8 cellular contexts compared by ENCODE assay signal in the genomic region with DNA sequence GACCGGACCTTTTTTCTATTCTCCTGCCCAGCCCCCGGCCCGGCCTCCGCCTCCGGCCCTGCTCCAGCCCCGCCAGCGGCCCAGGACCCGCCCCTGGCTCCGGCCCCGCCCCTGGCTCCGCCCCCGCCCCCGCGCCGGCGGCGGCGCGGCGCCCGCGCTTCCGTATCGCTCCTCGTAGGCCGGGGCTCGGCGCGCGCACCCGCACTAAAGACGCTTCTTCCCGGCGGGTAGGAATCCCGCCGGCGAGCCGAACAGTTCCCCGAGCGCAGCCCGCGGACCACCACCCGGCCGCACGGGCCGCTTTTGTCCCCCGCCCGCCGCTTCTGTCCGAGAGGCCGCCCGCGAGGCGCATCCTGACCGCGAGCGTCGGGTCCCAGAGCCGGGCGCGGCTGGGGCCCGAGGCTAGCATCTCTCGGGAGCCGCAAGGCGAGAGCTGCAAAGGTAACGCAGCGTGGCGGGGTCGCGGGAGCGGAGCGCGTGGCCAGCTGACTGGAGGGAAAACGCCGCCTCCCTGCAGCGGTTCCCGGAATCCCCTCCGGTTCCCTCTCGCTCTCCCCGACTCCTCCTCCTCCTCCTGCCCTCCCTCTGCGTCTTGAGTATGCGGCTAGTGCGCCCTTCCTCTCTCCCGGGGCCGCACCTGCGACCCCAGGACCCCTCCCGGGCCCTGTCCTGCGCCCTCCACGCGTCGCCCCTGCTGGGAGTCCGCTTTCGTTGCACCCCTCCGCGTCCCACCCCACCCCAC. TPM values are rescaled to one million over a fixed set of nuclear protein-coding genes. Genes with fewer than 3 reads are reported as not detected.
DNase-seq lines count a peak whose midpoint lies in the region; ATAC-seq lines count a peak whose summit lies in the region.

A gene (plus strand): TSS at position 163 of the 742 bp plus-strand sequence. CDS start 11,985 bp downstream, outside the sequence.

- H3K27ac ChIP-seq in mesodermal cell (ENCODE audit: low read depth, low read length, severe bottlenecking): peak within 1 kb of the TSS; percentile 60

- H3K27ac Mint-ChIP-seq in activated CD8-positive, alpha-beta memory T cell treated with anti-CD3 and anti-CD28 coated beads, Interleukin-2, amount 10 ng/mL, durations not matched to agents 7 days and 5 days: peak within 1 kb of the TSS; percentile 84

- peaks cover 20% of the 10 kb centered on the region for H3K4me1 ChIP-seq in mesodermal cell (ENCODE audit: control insufficient read depth, insufficient read depth, low read length, poor library complexity, severe bottlenecking)

- H3K36me3 ChIP-seq in mesodermal cell (ENCODE audit: control insufficient read depth, insufficient read depth, low read length): no peaks in the 10 kb centered on the region

- H3K9me3 Mint-ChIP-seq in activated CD8-positive, alpha-beta memory T cell treated with anti-CD3 and anti-CD28 coated beads, Interleukin-2, amount 10 ng/mL, durations not matched to agents 7 days and 5 days (ENCODE audit: low read depth): no peaks in the 10 kb centered on the region

- DNase-seq in Ammon's horn (ENCODE audit: low spot score): peak; percentile 74
- peak; percentile 88 for DNase-seq in GM19238 (ENCODE audit: insufficient read length, low spot score)
- peak; percentile 23 for DNase-seq in NOMO-1 treated with dmso at 0.1 percent for 144 hours (lab: John Stamatoyannopoulos, UW; ENCODE audit: unreplicated experiment)
- DNase-seq in activated CD8-positive, alpha-beta memory T cell treated with anti-CD3 and anti-CD28 coated beads, Interleukin-2, amount 10 ng/mL, durations not matched to agents 7 days and 5 days: peak; percentile 75
- DNase-seq in stimulated activated CD8-positive, alpha-beta memory T cell treated with anti-CD3 and anti-CD28 coated beads, Interleukin-15, amount 100 ng/mL, for 1 hour (ENCODE audit: low read depth): peak; percentile 40

- peak within 1 kb of the TSS; percentile 93 for H3K4me3 Mint-ChIP-seq in activated CD8-positive, alpha-beta memory T cell treated with anti-CD3 and anti-CD28 coated beads, Interleukin-2, amount 10 ng/mL, durations not matched to agents 7 days and 5 days

- peaks cover 22% of the 10 kb centered on the region for H3K36me3 Mint-ChIP-seq in activated CD8-positive, alpha-beta memory T cell treated with anti-CD3 and anti-CD28 coated beads, Interleukin-2, amount 10 ng/mL, durations not matched to agents 7 days and 5 days

- CTCF ChIA-PET in activated CD8-positive, alpha-beta memory T cell treated with anti-CD3 and anti-CD28 coated beads, Interleukin-2, amount 10 ng/mL, durations not matched to agents 7 days and 5 days (lab: Charles Lee): no interaction called here

- ATAC-seq in HG03442 (IDR thresholded peaks at IDR 0.05; ENCODE audit: unreplicated experiment): peak; percentile 70
- ATAC-seq in activated CD8-positive, alpha-beta memory T cell treated with anti-CD3 and anti-CD28 coated beads, Interleukin-2, amount 10 ng/mL, durations not matched to agents 7 days and 5 days: peak; percentile 87

- WGBS in mesodermal cell (ENCODE audit: insufficient coverage in 2 of 2), 2 experiments: 0% methylated on average over 49 to 74 of the region's 95 CpGs

- in situ Hi-C loops in endometrial microvascular endothelial cells (cut with HindIII; ENCODE audit: inconsistent ontology term, low pct_unique_long_range_greater_than_20kb, low sequenced_read_pairs): no loop called here

- H3K4me3 ChIP-seq in mesodermal cell (ENCODE audit: extremely low read depth, insufficient read depth, low read length, poor library complexity, severe bottlenecking): peak within 1 kb of the TSS; percentile 73

- H3K4me1 Mint-ChIP-seq in activated CD8-positive, alpha-beta memory T cell treated with anti-CD3 and anti-CD28 coated beads, Interleukin-2, amount 10 ng/mL, durations not matched to agents 7 days and 5 days: peaks cover 46% of the 10 kb centered on the region

- peaks cover 3% of the 10 kb centered on the region for H3K27me3 Mint-ChIP-seq in activated CD8-positive, alpha-beta memory T cell treated with anti-CD3 and anti-CD28 coated beads, Interleukin-2, amount 10 ng/mL, durations not matched to agents 7 days and 5 days

- peaks cover 1% of the 10 kb centered on the region for H3K9me3 ChIP-seq in mesodermal cell (ENCODE audit: control insufficient read depth, low read length)

RNA-seq across cellular contexts. Expression of the gene that starts here (rescaled TPM):
- 10 to 100 TPM; 45.8 to 54.9 TPM for total RNA-seq in activated CD8-positive, alpha-beta memory T cell treated with anti-CD3 and anti-CD28 coated beads, Interleukin-2, amount 10 ng/mL, durations not matched to agents 7 days and 5 days
- total RNA-seq in endometrial microvascular endothelial cells (ENCODE audit: inconsistent ontology term): 20.3 TPM
- 29.3 TPM for polyA plus RNA-seq in mesodermal cell (2013, experiment 1 of 2)
- 29.9 TPM for polyA plus RNA-seq in mesodermal cell (2013, experiment 2 of 2)

Comparison
In these comparisons a context has a peak if more than half of its experiments do, and no peak if none do; other contexts are left out.
1. Peak in every context shown above with its lines: DNase-seq, ATAC-seq, H3K4me3 ChIP-seq and H3K27ac ChIP-seq.
2. DNase-seq: peak in every context shown above with its lines; median percentile 88 in GM19238; 75 in activated CD8-positive, alpha-beta memory T cell treated with anti-CD3 and anti-CD28 coated beads, Interleukin-2, amount 10 ng/mL, durations not matched to agents 7 days and 5 days; 74 in Ammon's horn; 40 in stimulated activated CD8-positive, alpha-beta memory T cell treated with anti-CD3 and anti-CD28 coated beads, Interleukin-15, amount 100 ng/mL, for 1 hour; 23 in NOMO-1 treated with dmso at 0.1 percent for 144 hours.